Comparison of ENCODE assay signal across 8 cellular contexts in the genomic region with DNA sequence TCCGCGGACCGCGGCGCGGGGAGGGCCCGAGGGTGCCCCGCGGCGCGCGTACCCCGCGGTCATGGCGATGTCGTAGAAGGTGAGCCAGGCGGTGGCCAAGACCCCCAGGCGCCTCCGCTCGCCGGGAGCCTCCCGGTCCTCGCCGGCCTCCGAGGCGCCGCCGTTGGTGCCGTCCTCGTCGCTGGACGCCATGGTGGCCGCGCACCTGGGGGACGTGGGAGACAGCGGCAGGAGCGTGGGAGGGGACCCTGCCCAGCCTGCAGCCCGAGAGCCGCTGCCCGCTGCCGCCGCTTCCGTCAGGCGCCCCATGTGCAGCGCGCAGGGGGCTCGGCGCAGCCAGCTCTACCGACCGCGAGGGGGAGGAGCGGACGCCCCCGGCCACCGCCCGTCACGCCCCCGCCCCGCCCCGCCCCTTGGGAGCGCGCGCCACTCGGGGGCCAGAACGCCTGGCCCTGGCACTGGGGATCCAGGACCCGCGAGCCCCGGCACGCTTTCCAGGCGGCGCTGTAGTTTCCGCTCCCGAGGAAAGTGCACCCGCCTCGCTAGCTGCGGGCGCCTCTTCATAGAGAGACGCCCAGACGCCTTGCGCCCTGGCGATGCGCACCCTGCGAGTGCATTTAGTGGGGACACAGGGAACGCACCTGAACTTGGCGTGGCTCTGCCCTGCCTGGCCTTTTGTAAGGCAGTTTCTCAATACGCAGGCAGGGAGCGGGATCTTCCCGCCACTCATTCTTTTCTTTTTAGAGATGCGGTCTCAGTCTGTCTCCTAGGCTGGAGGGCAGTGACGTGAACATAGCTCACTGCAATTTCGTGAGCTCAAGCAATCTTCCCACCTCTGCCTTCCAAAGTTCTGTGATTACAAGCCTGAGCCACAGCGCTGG. TPM values are rescaled to one million over a fixed set of nuclear protein-coding genes. Genes with fewer than 3 reads are reported as not detected.
DNase-seq lines count a peak whose midpoint lies in the region; ATAC-seq, FAIRE-seq and TF ChIP-seq lines count a peak whose summit lies in the region.

TSS of gene HACD1 (minus strand) at position 344 of the 881 bp plus-strand sequence. CDS start at position 309, 35 bp downstream.

- peak within 1 kb of the TSS; percentile 30 for H3K27ac Mint-ChIP-seq in Calu3 (ENCODE audit: unreplicated experiment)
- H3K27ac Mint-ChIP-seq in activated naive CD4-positive, alpha-beta T cell treated with anti-CD3 and anti-CD28 coated beads for 36 hours: no peak within 1 kb of the TSS

- no peak for FAIRE-seq in frontal cortex (lab: Jason Lieb, UNC)

- ATAC-seq in GM19463 (IDR thresholded peaks at IDR 0.05; ENCODE audit: unreplicated experiment): peak; percentile 69
- ATAC-seq in HG03571 (IDR thresholded peaks at IDR 0.05; ENCODE audit: unreplicated experiment): peak; percentile 65

- peak within 1 kb of the TSS; percentile 76 for H3K4me3 Mint-ChIP-seq in Calu3 (ENCODE audit: low read depth, unreplicated experiment)
- peak within 1 kb of the TSS; percentile 82 for H3K4me3 Mint-ChIP-seq in activated naive CD4-positive, alpha-beta T cell treated with anti-CD3 and anti-CD28 coated beads for 36 hours

- no peaks in the 10 kb centered on the region for H3K36me3 ChIP-seq in neuronal stem cell (replicated peaks in 1 of 2; ENCODE audit: control insufficient read depth in 2 of 2, insufficient read depth in 2 of 2, low read length in 2 of 2)
- no peaks in the 10 kb centered on the region for H3K36me3 ChIP-seq in thymus (ENCODE audit: control insufficient read depth, insufficient read depth)

- H3K14ac ChIP-seq in neuronal stem cell (ENCODE audit: low read length): peak within 1 kb of the TSS; percentile 56

- intact Hi-C loops in Calu3 (cut with micrococcal nuclease; ENCODE audit: unreplicated experiment): loop anchor here (5.0 kb wide), 1 partner anchor 65 kb away; no protein-coding TSS in a partner anchor
- intact Hi-C loops in activated naive CD4-positive, alpha-beta T cell treated with anti-CD3 and anti-CD28 coated beads for 36 hours (cut with micrococcal nuclease): loop anchor here (1.0 to 10.0 kb wide), 5 partner anchors 27 to 782 kb away; partner anchors contain the start of genes ST8SIA6 and STAM

- H3K18ac ChIP-seq in neuronal stem cell (ENCODE audit: low read length): peak within 1 kb of the TSS; percentile 95

- no CpG with 5 or more reads among the region's 92 CpGs for WGBS in neuronal stem cell (ENCODE audit: extremely low coverage in 2 of 2, insufficient read length in 2 of 2, insufficient replicate concordance in 1 of 2), 2 donors
- WGBS in thymus: under 1% methylated on average over 92 of the region's 92 CpGs

- peak within 1 kb of the TSS; percentile 73 for H2BK12ac ChIP-seq in neuronal stem cell (ENCODE audit: low read length)

- CTCF ChIA-PET in Calu3 (lab: Charles Lee): interaction anchor here (1.9 kb wide), 1 partner anchor 27 kb away, joined by 8 read pairs; the partner anchor contains the start of gene STAM
- CTCF ChIA-PET in RWPE1 (lab: Yijun Ruan, JAX): interaction anchor here (0.6 to 1.1 kb wide), 2 partner anchors 74 to 96 kb away, joined by 3 read pairs; no protein-coding TSS in a partner anchor
- CTCF ChIA-PET in activated naive CD4-positive, alpha-beta T cell treated with anti-CD3 and anti-CD28 coated beads for 36 hours (lab: Charles Lee): interaction anchor here (1.0 to 1.8 kb wide), 6 partner anchors 8 to 125 kb away, joined by 3 to 6 read pairs (median 4); partner anchors contain the start of gene STAM

- H3K9me3 Mint-ChIP-seq in Calu3 (ENCODE audit: low read depth, unreplicated experiment): no peaks in the 10 kb centered on the region
- H3K9me3 Mint-ChIP-seq in activated naive CD4-positive, alpha-beta T cell treated with anti-CD3 and anti-CD28 coated beads for 36 hours: no peaks in the 10 kb centered on the region

- peak within 1 kb of the TSS; percentile 73 for H3K4me2 ChIP-seq in neuronal stem cell (ENCODE audit: insufficient read depth, low read length, poor library complexity, severe bottlenecking)

- POLR2A ChIA-PET in RWPE1 (lab: Yijun Ruan, JAX; ENCODE audit: low non-redundant PET): interaction anchor here (1.0 kb wide), 1 partner anchor 29 kb away, joined by 4 read pairs; no protein-coding TSS in a partner anchor

- H4K91ac ChIP-seq in neuronal stem cell (ENCODE audit: low read depth, low read length, poor library complexity): no peak within 1 kb of the TSS

- H3K9me3 ChIP-seq in neuronal stem cell (replicated peaks in 1 of 2; ENCODE audit: control insufficient read depth in 2 of 2, insufficient read depth in 1 of 2, low read depth in 1 of 2, low read length in 2 of 2) (no peaks in the 10 kb centered on the region), thymus (ENCODE audit: control insufficient read depth) (no peaks in the 10 kb centered on the region)

- H3K27ac ChIP-seq in RWPE1 (peak within 1 kb of the TSS; percentile 95), neuronal stem cell (replicated peaks; ENCODE audit: low read length) (peak within 1 kb of the TSS; percentile 49), thymus (ENCODE audit: low read depth) (no peak within 1 kb of the TSS)

- no peaks in the 10 kb centered on the region for H3K27me3 Mint-ChIP-seq in Calu3 (ENCODE audit: unreplicated experiment)
- peaks cover 12% of the 10 kb centered on the region for H3K27me3 Mint-ChIP-seq in activated naive CD4-positive, alpha-beta T cell treated with anti-CD3 and anti-CD28 coated beads for 36 hours (ENCODE audit: low read depth)

- peak within 1 kb of the TSS; percentile 91 for H3K23ac ChIP-seq in neuronal stem cell (ENCODE audit: low read depth, low read length, poor library complexity)

- no peak within 1 kb of the TSS for H2BK120ac ChIP-seq in neuronal stem cell (ENCODE audit: low read depth, low read length)

- H2AK5ac ChIP-seq in neuronal stem cell (ENCODE audit: low read depth, low read length): no peak within 1 kb of the TSS

- peak within 1 kb of the TSS; percentile 96 for H2AFZ ChIP-seq in neuronal stem cell (ENCODE audit: low read length)

- peaks cover 0 to 5% (median 0%) of the 10 kb centered on the region in 3 experiments for H3K27me3 ChIP-seq in neuronal stem cell (ENCODE audit: control insufficient read depth in 3 of 3, insufficient read depth in 3 of 3, low read depth in 1 of 3, low read length in 3 of 3)
- H3K27me3 ChIP-seq in thymus (ENCODE audit: control insufficient read depth, insufficient read depth): no peaks in the 10 kb centered on the region

- peak within 1 kb of the TSS; percentile 37 for H2BK15ac ChIP-seq in neuronal stem cell (ENCODE audit: low read length)

- H3K79me1 ChIP-seq in neuronal stem cell (ENCODE audit: low read depth, low read length): no peaks in the 10 kb centered on the region

- H3K4me3 ChIP-seq in neuronal stem cell (ENCODE audit: low read length in 2 of 2) (peak within 1 kb of the TSS; percentile 71 to 96), thymus (ENCODE audit: low read length) (peak within 1 kb of the TSS; percentile 82)

- BruUV-seq in Calu3 (replicated peaks; lab: Mats Ljungman, UMichigan): no TSS peak

- peaks cover 7% of the 10 kb centered on the region for H3K36me3 Mint-ChIP-seq in Calu3 (ENCODE audit: insufficient read depth, unreplicated experiment)
- H3K36me3 Mint-ChIP-seq in activated naive CD4-positive, alpha-beta T cell treated with anti-CD3 and anti-CD28 coated beads for 36 hours (ENCODE audit: low read depth): no peaks in the 10 kb centered on the region

- peak within 1 kb of the TSS; percentile 53 for H3K4ac ChIP-seq in neuronal stem cell (ENCODE audit: low read length)

- no peak within 1 kb of the TSS for H4K8ac ChIP-seq in neuronal stem cell (ENCODE audit: low read depth, low read length)

- H2BK5ac ChIP-seq in neuronal stem cell (ENCODE audit: low read length): no peak within 1 kb of the TSS

- no peaks in the 10 kb centered on the region for H3K4me1 Mint-ChIP-seq in Calu3 (ENCODE audit: low read depth, unreplicated experiment)
- H3K4me1 Mint-ChIP-seq in activated naive CD4-positive, alpha-beta T cell treated with anti-CD3 and anti-CD28 coated beads for 36 hours (ENCODE audit: low read depth): peaks cover 3% of the 10 kb centered on the region

- TF ChIP-seq CTCF in Calu3 (IDR thresholded peaks at IDR 0.05; ENCODE audit: unreplicated experiment) (no peak), RWPE1 (conservative IDR thresholded peaks at IDR 0.05; ENCODE audit: low read depth) (peak; percentile 32)

- peak within 1 kb of the TSS; percentile 93 for H3K9ac ChIP-seq in neuronal stem cell (ENCODE audit: low read depth, low read length, poor library complexity)

- H3K4me1 ChIP-seq in neuronal stem cell (ENCODE audit: control insufficient read depth in 2 of 2, insufficient read depth in 1 of 2, low read depth in 1 of 2, low read length in 2 of 2) (peaks cover 0 to 4% of the 10 kb centered on the region in 2 donors), thymus (ENCODE audit: control insufficient read depth, insufficient read depth, low read length) (peaks cover 3% of the 10 kb centered on the region)

- DNase-seq in Calu3 (peak; percentile 66), RWPE1 (ENCODE audit: low spot score) (peak; percentile 78), frontal cortex (ENCODE audit: low spot score in 2 of 2) (peak; percentile 69 to 80), neuronal stem cell (ENCODE audit: low spot score) (peak; percentile 80)
- DNase-seq in activated naive CD4-positive, alpha-beta T cell treated with anti-CD3 and anti-CD28 coated beads for 36 hours: peak; percentile 64

RNA-seq across cellular contexts. Expression of gene HACD1, which starts in this region (rescaled TPM):
- 13.2 and 17.3 TPM in 2 replicates for total RNA-seq in Calu3 (2022)
- 1 to 10 TPM in 1 of 2 experiments, under 1 TPM in 1; 0.41 to 1.9 TPM for total RNA-seq in activated naive CD4-positive, alpha-beta T cell treated with anti-CD3 and anti-CD28 coated beads for 36 hours
- 18.3 TPM for total RNA-seq in frontal cortex
- 10.5 TPM for polyA plus RNA-seq in neuronal stem cell (2013, experiment 1 of 2)
- polyA plus RNA-seq in neuronal stem cell (2013, experiment 2 of 2): 10.8 TPM
- polyA plus RNA-seq in thymus: 11.6 TPM
